In genomic region chr11:62307950-62308349, GRCh38 we compare ENCODE assay signal across 38 cellular contexts. TPM values are rescaled to one million over a fixed set of nuclear protein-coding genes. Genes with fewer than 3 reads are reported as not detected.
"Had no signal": no experiment of that assay in that cellular context is flagged by ENCODE, and none has a peak within 500 bp of the region (broad histone marks: within the 10 kb centered on the region; RNA-seq: fewer than 3 reads in every experiment).

No MANE protein-coding gene starts in this region.

- H3K4me3 ChIP-seq: MG63 had no signal

- H3K36me3 ChIP-seq: MG63 had no signal

- DNase-seq: Karpas-422, Kasumi-1, MG63, MM.1S, MV-4-11, NCI-H1048, NCI-H1092, NCI-H1092 treated with DMSO at 0.1 percent for 48 hours, NCI-H1105, NCI-H1105 treated with DMSO at 0.1 percent for 48 hours, NCI-H1417, NCI-H1417 treated with DMSO at 0.1 percent for 48 hours, NCI-H1436, NCI-H1436 treated with DMSO at 0.1 percent for 48 hours, NCI-H146, NCI-H1694, NCI-H1694 treated with DMSO at 0.1 percent for 48 hours, NCI-H187, NCI-H187 treated with DMSO at 0.1 percent for 48 hours, NCI-H1930, NCI-H2029, NCI-H2029 treated with DMSO at 0.1 percent for 48 hours, NCI-H2081, NCI-H2081 treated with DMSO at 0.1 percent for 48 hours, NCI-H2107, NCI-H2171, NCI-H2171 treated with DMSO at 0.1 percent for 48 hours, NCI-H2227 treated with DMSO at 0.1 percent for 48 hours, NCI-H226, NCI-H345, NCI-H446, NCI-H446 treated with DMSO at 0.1 percent for 48 hours, NCI-H510A, NCI-H510A treated with DMSO at 0.1 percent for 48 hours had no signal

RNA-seq across cellular contexts. Expression of gene SCGB1D4, which starts 9.1 kb away (rescaled TPM):
- total RNA-seq: LHCN-M2, M059J, MCF 10A, NCI-H460 had no signal

RNA-seq across cellular contexts. Expression of gene ASRGL1, which starts 29.3 kb away (rescaled TPM):
- total RNA-seq: LHCN-M2 had no signal

RNA-seq across cellular contexts. Expression of gene SCGB2A2, which starts 38.0 kb away (rescaled TPM):
- total RNA-seq: LHCN-M2, M059J, MCF 10A, NCI-H460 had no signal
